Comparison of ENCODE assay signal across 1 cellular context in genomic region chr6:21384211-21384610, GRCh38.
TF ChIP-seq lines count a peak whose summit lies in the region.

No MANE protein-coding gene starts in this region.

TF ChIP-seq in HepG2, 621 proteins besides CTCF, POLR2A, EP300 and RAD21 (continued from another document and continues in another):
- TF ChIP-seq THRA (CRISPR knock-in tag; IDR thresholded peaks at IDR 0.05; ENCODE audit: borderline replicate concordance) (0 out of 2 replicates have a peak, but pooled peaks have one; percentile 30), NR2F1 (CRISPR knock-in tag; IDR thresholded peaks at IDR 0.05) (peak; percentile 59 to 72; a peak in 3 of 4 replicates), KDM6A (CRISPR knock-in tag; IDR thresholded peaks at IDR 0.05; ENCODE audit: low read depth) (no peak), HNF4A (CRISPR knock-in tag; IDR thresholded peaks at IDR 0.05) (0 out of 2 replicates have a peak, but pooled peaks have one; percentile 12), ZNF432 (CRISPR knock-in tag; IDR thresholded peaks at IDR 0.05; ENCODE audit: borderline replicate concordance) (no peak), RARA (CRISPR knock-in tag; IDR thresholded peaks at IDR 0.05) (peak; percentile 65), CEBPB (IDR thresholded peaks at IDR 0.05; ENCODE audit: borderline replicate concordance, low read depth, low read length) (peak; percentile 65; the same call in 1 of the 2 replicates), FOXA1 (IDR thresholded peaks at IDR 0.05) (no peak), FOXA1 (CRISPR knock-in tag; IDR thresholded peaks at IDR 0.05) (0 out of 2 replicates have a peak, but pooled peaks have one; percentile 9), NFIC (IDR thresholded peaks at IDR 0.05; ENCODE audit: low read length) (no peak), ZBTB37 (CRISPR knock-in tag; IDR thresholded peaks at IDR 0.05) (peak; percentile 72; the same call in 1 of the 2 replicates), PREB (CRISPR knock-in tag; IDR thresholded peaks at IDR 0.05) (no peak), SMC3 (IDR thresholded peaks at IDR 0.05; ENCODE audit: low read length) (0 out of 2 replicates have a peak, but pooled peaks have one; percentile 0), ARID5B (CRISPR knock-in tag; IDR thresholded peaks at IDR 0.05) (peak; percentile 72), NCOA2 (CRISPR knock-in tag; IDR thresholded peaks at IDR 0.05) (0 out of 2 replicates have a peak, but pooled peaks have one; percentile 57), FOXA3 (CRISPR knock-in tag; IDR thresholded peaks at IDR 0.05) (peak; percentile 52), CENPX (CRISPR knock-in tag; IDR thresholded peaks at IDR 0.05) (no peak), BCL6 (CRISPR knock-in tag; IDR thresholded peaks at IDR 0.05) (0 out of 2 replicates have a peak, but pooled peaks have one; percentile 8), SOX5 (CRISPR knock-in tag; IDR thresholded peaks at IDR 0.05; ENCODE audit: borderline replicate concordance) (0 out of 2 replicates have a peak, but pooled peaks have one; percentile 5), ASH2L (IDR thresholded peaks at IDR 0.05; ENCODE audit: insufficient read length, low read depth, low read length) (peak; percentile 8), TCF12 (IDR thresholded peaks at IDR 0.05) (no peak), TCF12 (CRISPR knock-in tag; IDR thresholded peaks at IDR 0.05) (no peak), NR2F6 (IDR thresholded peaks at IDR 0.05) (peak; percentile 73), NR2F6 (CRISPR knock-in tag; IDR thresholded peaks at IDR 0.05) (peak; percentile 78), HNF4G (IDR thresholded peaks at IDR 0.05; ENCODE audit: borderline replicate concordance, low read depth, low read length) (peak; percentile 22; the same call in 1 of the 2 replicates), HNF4G (CRISPR knock-in tag; IDR thresholded peaks at IDR 0.05; ENCODE audit: borderline replicate concordance, low read depth) (no peak), ZNF646 (CRISPR knock-in tag; IDR thresholded peaks at IDR 0.05) (no peak), ZNF652 (CRISPR knock-in tag; IDR thresholded peaks at IDR 0.05; ENCODE audit: borderline replicate concordance, low read depth) (no peak), GATAD2A (CRISPR knock-in tag; IDR thresholded peaks at IDR 0.05) (peak; percentile 71), POGK (CRISPR knock-in tag; conservative IDR thresholded peaks at IDR 0.05) (0 out of 2 replicates have a peak, but pooled peaks have one; percentile 37), ZNF512B (CRISPR knock-in tag; IDR thresholded peaks at IDR 0.05; ENCODE audit: borderline replicate concordance) (no peak), ZNF280D (CRISPR knock-in tag; IDR thresholded peaks at IDR 0.05) (no peak), RXRB (CRISPR knock-in tag; IDR thresholded peaks at IDR 0.05; ENCODE audit: borderline replicate concordance) (peak; percentile 29; the same call in 1 of the 2 replicates), POGZ (CRISPR knock-in tag; IDR thresholded peaks at IDR 0.05) (no peak), ONECUT2 (CRISPR knock-in tag; IDR thresholded peaks at IDR 0.05) (no peak), TCF7 (IDR thresholded peaks at IDR 0.05; ENCODE audit: low read depth) (no peak), ZNF879 (CRISPR knock-in tag; IDR thresholded peaks at IDR 0.05) (no peak), NR2F2 (IDR thresholded peaks at IDR 0.05; ENCODE audit: borderline replicate concordance, low read depth) (peak; percentile 56; the same call in 1 of the 2 replicates)
